17 cellular contexts compared by ENCODE assay signal in genomic region chr14:100765296-100765695, GRCh38. TPM values are rescaled to one million over a fixed set of nuclear protein-coding genes. Genes with fewer than 3 reads are reported as not detected.
DNase-seq lines count a peak whose midpoint lies in the region; ATAC-seq and TF ChIP-seq lines count a peak whose summit lies in the region.
"Had no signal": no experiment of that assay in that cellular context is flagged by ENCODE, and none has a peak within 500 bp of the region (broad histone marks: within the 10 kb centered on the region; RNA-seq: fewer than 3 reads in every experiment).

No MANE protein-coding gene starts in this region.

- no peak for TF ChIP-seq CTCF in left lung (IDR thresholded peaks at IDR 0.05)

- H3K4me3 ChIP-seq in HUES48 (ENCODE audit: low read depth, low read length) (no peak overlapping the region), left lung (no peak overlapping the region)
- H3K4me3 ChIP-seq: GM23338 had no signal

- peak; percentile 63 for DNase-seq in NCI-H69 (lab: John Stamatoyannopoulos, UW)
- peak; percentile 17 for DNase-seq in islet precursor cell
- DNase-seq in posterior vena cava (ENCODE audit: low spot score) = peak; percentile 63
- DNase-seq in left lung = no peak
- no peak for DNase-seq in NCI-H2171 (lab: John Stamatoyannopoulos, UW)
- DNase-seq in activated CD4-positive, alpha-beta T cell treated with anti-CD3 and anti-CD28 coated beads for 1 hour = no peak
- DNase-seq: BE2C; CD4-positive, alpha-beta memory T cell; DMS153; DMS79 treated with DMSO at 0.1 percent for 48 hours; EL; H9 had no signal

- no peak overlapping the region for H3K9ac ChIP-seq in HUES48 (ENCODE audit: low read depth, low read length)

- peak overlapping the region; percentile 47 for H3K27ac ChIP-seq in HUES48 (ENCODE audit: low read depth, low read length)
- H3K27ac ChIP-seq in left lung = no peak overlapping the region
- H3K27ac ChIP-seq: C4-2B had no signal

- no peak for ATAC-seq in left lung
- ATAC-seq: HepG2 had no signal

- H3K27me3 ChIP-seq in HUES48 (ENCODE audit: control insufficient read depth, insufficient read depth, low read length) = no peaks in the 10 kb centered on the region
- peaks cover 0 to 10% of the 10 kb centered on the region in 2 donors for H3K27me3 ChIP-seq in left lung
- H3K27me3 ChIP-seq: BE2C had no signal

- H3K36me3 ChIP-seq in HUES48 (ENCODE audit: control insufficient read depth, insufficient read depth, low read length) = no peaks in the 10 kb centered on the region
- H3K36me3 ChIP-seq in left lung = no peaks in the 10 kb centered on the region
- H3K36me3 ChIP-seq: BE2C had no signal

- intact Hi-C loops in posterior vena cava (cut with DNase I) (no loop called here), left lung (cut with DNase I) (no loop called here)

- H3K4me1 ChIP-seq in HUES48 (ENCODE audit: control insufficient read depth, insufficient read depth, low read length) (no peaks in the 10 kb centered on the region), left lung (no peaks in the 10 kb centered on the region)

- no peaks in the 10 kb centered on the region for H3K9me3 ChIP-seq in HUES48 (ENCODE audit: control insufficient read depth, insufficient read depth, low read length)
- H3K9me3 ChIP-seq in left lung = no peaks in the 10 kb centered on the region
- H3K9me3 ChIP-seq: BE2C had no signal

RNA-seq across cellular contexts. Expression of gene DLK1, which starts 38.6 kb away (rescaled TPM):
- total RNA-seq in posterior vena cava = not detected
- total RNA-seq in left lung = under 1 TPM in 1 of 2 donors, not detected in 1; 0.26 TPM
- total RNA-seq: CD4-positive, alpha-beta memory T cell; HT-29 had no signal

Comparison
In these comparisons a context has a peak if more than half of its experiments do, and no peak if none do; other contexts are left out.
1. DNase-seq: peak in NCI-H69 (single experiment), islet precursor cell (single experiment) and posterior vena cava (single experiment); none in left lung (0 of 2), NCI-H2171 (single experiment) and activated CD4-positive, alpha-beta T cell treated with anti-CD3 and anti-CD28 coated beads for 1 hour (single experiment).